1 cellular context compared by ENCODE assay signal in genomic region chr13:40272776-40273139, GRCh38.
TF ChIP-seq lines count a peak whose summit lies in the region.

No MANE protein-coding gene starts in this region.

TF ChIP-seq in endothelial cell of umbilical vein, 7 proteins besides CTCF, POLR2A, EP300 and RAD21 (continued from another document):
- TF ChIP-seq EZH2 (IDR thresholded peaks at IDR 0.05; ENCODE audit: borderline replicate concordance, low read depth, low read length, severe bottlenecking) (no peak), MYC (IDR thresholded peaks at IDR 0.05; ENCODE audit: low read depth, low read length) (no peak), POLR2AphosphoS5 (IDR thresholded peaks at IDR 0.05; ENCODE audit: insufficient read depth, low read depth, low read length) (no peak)
